15 cellular contexts compared by ENCODE assay signal in genomic region chr5:88805151-88805784, GRCh38.
DNase-seq lines count a peak whose midpoint lies in the region; ATAC-seq and TF ChIP-seq lines count a peak whose summit lies in the region.
"Had no signal": no experiment of that assay in that cellular context is flagged by ENCODE, and none has a peak within 500 bp of the region (broad histone marks: within the 10 kb centered on the region; RNA-seq: fewer than 3 reads in every experiment).

No MANE protein-coding gene starts in this region.

- 31% methylated on average over 3 of the region's 3 CpGs for WGBS in right cardiac atrium
- WGBS in stomach, 5 donors = 60 to 75% (median 69%) methylated on average over 3 of the region's 3 CpGs

- DNase-seq in right cardiac atrium (no peak), right atrium auricular region (ENCODE audit: low spot score) (no peak), stomach (no peak), mucosa of descending colon (no peak)
- no peak for DNase-seq in activated effector memory CD4-positive, alpha-beta T cell treated with anti-CD3 and anti-CD28 coated beads, Interleukin-2, amount 50 U/mL, for 16 hours
- DNase-seq in activated CD4-positive, alpha-beta T cell treated with anti-CD3 and anti-CD28 coated beads for 1 hour = no peak
- DNase-seq: activated CD4-positive, alpha-beta memory T cell treated with anti-CD3 and anti-CD28 coated beads, Interleukin-2, amount 10 ng/mL, durations not matched to agents 7 days and 5 days; GM23248; head of caudate nucleus; NCI-H226; small intestine; tibial artery had no signal

- H3K36me3 Mint-ChIP-seq in IgD-negative memory B cell = peaks cover 22% of the 10 kb centered on the region

- intact Hi-C loops in right cardiac atrium (cut with DNase I) (no loop called here), stomach (cut with DNase I; ENCODE audit: low total_unique reads) (no loop called here), mucosa of descending colon (cut with DNase I, micrococcal nuclease) (no loop called here)

- H3K9me3 ChIP-seq in right cardiac atrium (ENCODE audit: control insufficient read depth, low read length) = no peaks in the 10 kb centered on the region
- no peaks in the 10 kb centered on the region for H3K9me3 ChIP-seq in right atrium auricular region
- no peaks in the 10 kb centered on the region for H3K9me3 ChIP-seq in stomach
- no peaks in the 10 kb centered on the region for H3K9me3 ChIP-seq in mucosa of descending colon
- H3K9me3 ChIP-seq: left lung, tibial artery had no signal

- peaks cover 4% of the 10 kb centered on the region for H3K36me3 ChIP-seq in right atrium auricular region
- peaks cover 0 to 8% (median 6%) of the 10 kb centered on the region in 4 donors for H3K36me3 ChIP-seq in stomach
- no peaks in the 10 kb centered on the region for H3K36me3 ChIP-seq in mucosa of descending colon (ENCODE audit: low read depth)

- TF ChIP-seq CTCF in right atrium auricular region (IDR thresholded peaks at IDR 0.05) (no peak), stomach (IDR thresholded peaks at IDR 0.05) (no peak), mucosa of descending colon (IDR thresholded peaks at IDR 0.05) (no peak)

- no peak for TF ChIP-seq EP300 in stomach (IDR thresholded peaks at IDR 0.05)

- ATAC-seq in right cardiac atrium = peak in 1 of 2 donors; percentile 59
- peak; percentile 49 for ATAC-seq in HG02759 (IDR thresholded peaks at IDR 0.05; ENCODE audit: unreplicated experiment)
- ATAC-seq in mucosa of descending colon = no peak
- ATAC-seq: left lung had no signal

- H3K9me3 Mint-ChIP-seq in IgD-negative memory B cell = no peaks in the 10 kb centered on the region
- H3K9me3 Mint-ChIP-seq: activated CD4-positive, alpha-beta memory T cell treated with anti-CD3 and anti-CD28 coated beads, Interleukin-2, amount 10 ng/mL, durations not matched to agents 7 days and 5 days had no signal

- TF ChIP-seq POLR2A in stomach (IDR thresholded peaks at IDR 0.05) = no peak

- H3K4me1 ChIP-seq in right cardiac atrium (ENCODE audit: control insufficient read depth, insufficient read depth, low read length) (peaks cover 6% of the 10 kb centered on the region), right atrium auricular region (peaks cover 0 to 9% of the 10 kb centered on the region in 2 donors), stomach (no peaks in the 10 kb centered on the region), mucosa of descending colon (ENCODE audit: low read depth) (no peaks in the 10 kb centered on the region)
- H3K4me1 ChIP-seq: left lung had no signal

- no peak overlapping the region for H3K4me3 ChIP-seq in right cardiac atrium (ENCODE audit: low read length)
- no peak overlapping the region for H3K4me3 ChIP-seq in right atrium auricular region
- no peak overlapping the region for H3K4me3 ChIP-seq in stomach
- H3K4me3 ChIP-seq in mucosa of descending colon = no peak overlapping the region
- H3K4me3 ChIP-seq: GM23248, left lung, tibial artery had no signal

- H3K27me3 Mint-ChIP-seq in IgD-negative memory B cell = no peaks in the 10 kb centered on the region
- H3K27me3 Mint-ChIP-seq: activated CD4-positive, alpha-beta memory T cell treated with anti-CD3 and anti-CD28 coated beads, Interleukin-2, amount 10 ng/mL, durations not matched to agents 7 days and 5 days had no signal

- peaks cover 31 to 41% (median 33%) of the 10 kb centered on the region in 3 donors for H3K4me1 Mint-ChIP-seq in IgD-negative memory B cell
- H3K4me1 Mint-ChIP-seq: activated CD4-positive, alpha-beta memory T cell treated with anti-CD3 and anti-CD28 coated beads, Interleukin-2, amount 10 ng/mL, durations not matched to agents 7 days and 5 days had no signal

- peak overlapping the region; percentile 21 for H3K27ac ChIP-seq in right cardiac atrium (ENCODE audit: low read length)
- no peak overlapping the region for H3K27ac ChIP-seq in right atrium auricular region
- H3K27ac ChIP-seq in stomach = no peak overlapping the region
- H3K27ac ChIP-seq: GM23248, left lung, tibial artery had no signal

- H3K27ac Mint-ChIP-seq in IgD-negative memory B cell = peak overlapping the region; percentile 11 to 97 (median 94)
- H3K27ac Mint-ChIP-seq: activated CD4-positive, alpha-beta memory T cell treated with anti-CD3 and anti-CD28 coated beads, Interleukin-2, amount 10 ng/mL, durations not matched to agents 7 days and 5 days had no signal

- peak overlapping the region in 2 of 4 donors; percentile 53 to 91 for H3K4me3 Mint-ChIP-seq in IgD-negative memory B cell
- H3K4me3 Mint-ChIP-seq: activated CD4-positive, alpha-beta memory T cell treated with anti-CD3 and anti-CD28 coated beads, Interleukin-2, amount 10 ng/mL, durations not matched to agents 7 days and 5 days had no signal

- H3K27me3 ChIP-seq in right cardiac atrium (ENCODE audit: control insufficient read depth, insufficient read depth) (no peaks in the 10 kb centered on the region), right atrium auricular region (no peaks in the 10 kb centered on the region), stomach (no peaks in the 10 kb centered on the region)
- H3K27me3 ChIP-seq: left lung, tibial artery had no signal
